ENCODE assay signal across 9 cellular contexts in the genomic region with DNA sequence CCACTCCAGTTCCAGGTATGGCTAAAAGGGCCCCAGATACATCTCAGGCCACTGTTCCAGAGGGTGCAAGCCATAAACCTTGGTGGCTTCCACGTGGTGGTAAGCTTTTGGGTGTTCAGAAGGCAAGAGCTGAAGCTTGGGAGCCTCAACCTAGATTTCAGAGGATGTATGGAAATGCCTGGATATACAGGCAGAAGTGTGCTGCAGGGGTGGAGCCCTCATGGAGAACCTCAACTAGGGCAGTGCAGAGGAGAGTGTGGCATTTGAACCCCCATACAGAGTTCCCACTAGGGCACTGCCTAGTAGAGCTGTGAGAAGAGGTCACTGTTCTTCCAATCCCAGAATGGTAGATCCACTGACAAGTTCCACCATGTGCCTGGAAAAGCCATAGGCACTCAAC.
"Had no signal": no experiment of that assay in that cellular context is flagged by ENCODE, and none has a peak within 500 bp of the region (broad histone marks: within the 10 kb centered on the region; RNA-seq: fewer than 3 reads in every experiment).

No MANE protein-coding gene starts in this region.

- H3K4me3 ChIP-seq: GM23248, HAP-1 had no signal

- DNase-seq: GM23248, GOT3, H7, Karpas-422, KBM-7 had no signal

- H3K9ac ChIP-seq: GM23248, KMS-11 had no signal

- H3K27ac ChIP-seq: GM23248, KMS-11 had no signal

- H2AFZ ChIP-seq: GM23248 had no signal

- H3K4me2 ChIP-seq: KMS-11 had no signal

- H3K36me3 ChIP-seq: HAP-1 had no signal

- ATAC-seq: HCT116, HepG2 had no signal

- H3K9me3 ChIP-seq: HAP-1 had no signal

- H3K4me1 ChIP-seq: HAP-1 had no signal
